ENCODE assay signal across 16 cellular contexts in the genomic region with DNA sequence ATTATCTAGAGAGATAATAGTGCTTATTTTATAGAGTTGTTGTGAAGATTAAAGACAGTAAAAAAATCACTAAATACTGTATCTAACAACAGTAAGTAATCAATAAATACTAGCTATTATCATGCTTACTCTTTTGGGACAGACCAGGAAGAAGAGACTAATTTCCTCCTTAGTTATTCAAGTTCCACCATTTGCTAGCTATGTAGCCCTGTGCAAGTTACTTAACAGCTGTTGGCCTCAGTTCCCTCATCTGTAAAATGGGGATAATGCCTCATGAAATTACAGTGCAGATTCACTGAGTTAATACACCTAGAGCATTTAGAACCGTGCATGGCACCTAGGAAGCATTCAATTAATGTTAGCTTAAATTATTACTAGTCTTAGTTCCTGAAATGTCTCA. TPM values are rescaled to one million over a fixed set of nuclear protein-coding genes. Genes with fewer than 3 reads are reported as not detected.
DNase-seq lines count a peak whose midpoint lies in the region; ATAC-seq and TF ChIP-seq lines count a peak whose summit lies in the region.
"Had no signal": no experiment of that assay in that cellular context is flagged by ENCODE, and none has a peak within 500 bp of the region (broad histone marks: within the 10 kb centered on the region; RNA-seq: fewer than 3 reads in every experiment).

No MANE protein-coding gene starts in this region.

- H3K9me3 ChIP-seq in Loucy (ENCODE audit: insufficient read depth, low read depth, low read length), result no peaks in the 10 kb centered on the region
- H3K9me3 ChIP-seq in mammary epithelial cell (replicated peaks; ENCODE audit: insufficient read depth, low read length), result no peaks in the 10 kb centered on the region
- H3K9me3 ChIP-seq in psoas muscle, result no peaks in the 10 kb centered on the region
- H3K9me3 ChIP-seq in left lung, result no peaks in the 10 kb centered on the region
- H3K9me3 ChIP-seq: Caco-2 had no signal

- H3K36me3 Mint-ChIP-seq in activated T-cell treated with anti-CD3 and anti-CD28 coated beads, Interleukin-2, amount 50 U/mL, for 72 hours (ENCODE audit: insufficient read depth in 2 of 2), result peaks cover 0 to 6% of the 10 kb centered on the region in 2 donors

- H3K27me3 Mint-ChIP-seq in activated T-cell treated with anti-CD3 and anti-CD28 coated beads, Interleukin-2, amount 50 U/mL, for 72 hours (ENCODE audit: low read depth), result no peaks in the 10 kb centered on the region
- H3K27me3 Mint-ChIP-seq: progenitor cell of endocrine pancreas had no signal

- TF ChIP-seq CTCF in Loucy (conservative IDR thresholded peaks at IDR 0.05; ENCODE audit: low read length) (no peak), mammary epithelial cell (conservative IDR thresholded peaks at IDR 0.05 in 1 of 2, IDR thresholded peaks at IDR 0.05 in 1 of 2; ENCODE audit: extremely low read depth in 1 of 2, insufficient read depth in 1 of 2, low read depth in 1 of 2, low read length in 2 of 2) (no peak), psoas muscle (IDR thresholded peaks at IDR 0.05) (no peak), left lung (IDR thresholded peaks at IDR 0.05) (no peak)

- no peaks in the 10 kb centered on the region for H3K9me2 ChIP-seq in Loucy (replicated peaks; ENCODE audit: low read depth, low read length)

- H3K4me3 Mint-ChIP-seq in activated T-cell treated with anti-CD3 and anti-CD28 coated beads, Interleukin-2, amount 50 U/mL, for 72 hours, result peak overlapping the region in 1 of 2 donors; percentile 62
- H3K4me3 Mint-ChIP-seq: endodermal cell had no signal

- H3K4me2 ChIP-seq in Loucy (ENCODE audit: low read depth, low read length, poor library complexity, severe bottlenecking) (peak overlapping the region; percentile 79), mammary epithelial cell (ENCODE audit: insufficient read depth, low read depth, low read length) (no peak overlapping the region)

- CTCF ChIA-PET in mammary epithelial cell (lab: Charles Lee; ENCODE audit: low non-redundant PET), result no interaction called here

- intact Hi-C loops in mammary epithelial cell (cut with micrococcal nuclease), result no loop called here
- intact Hi-C loops in psoas muscle (cut with DNase I), result no loop called here
- intact Hi-C loops in left lung (cut with DNase I), result no loop called here

- peaks cover 22% of the 10 kb centered on the region; the same call in 1 of the 2 replicates for H3K36me3 ChIP-seq in Loucy (ENCODE audit: insufficient read depth, low read length)
- peaks cover 6% of the 10 kb centered on the region for H3K36me3 ChIP-seq in mammary epithelial cell (ENCODE audit: insufficient read depth, low read length)
- peaks cover 3 to 41% of the 10 kb centered on the region in 2 donors for H3K36me3 ChIP-seq in psoas muscle (ENCODE audit: insufficient read depth in 1 of 2, low read depth in 1 of 2)
- H3K36me3 ChIP-seq in left lung, result peaks cover 0 to 42% of the 10 kb centered on the region in 2 donors

- H3K4me1 ChIP-seq in Loucy (ENCODE audit: insufficient read depth, low read length, poor library complexity, severe bottlenecking) (peaks cover 49% of the 10 kb centered on the region), mammary epithelial cell (ENCODE audit: insufficient read depth, low read length) (peaks cover 28% of the 10 kb centered on the region), psoas muscle (peaks cover 39% of the 10 kb centered on the region), left lung (peaks cover 14 to 41% of the 10 kb centered on the region in 2 donors)

- DNase-seq in activated T-cell treated with anti-CD3 and anti-CD28 coated beads, Interleukin-2, amount 50 U/mL, for 72 hours, result no peak
- DNase-seq in activated T-cell treated with anti-CD3 and anti-CD28 coated beads, Interleukin-2, amount 50 U/mL, for 48 hours, result no peak
- no peak for DNase-seq in mammary epithelial cell
- no peak for DNase-seq in psoas muscle
- no peak for DNase-seq in left lung
- no peak for DNase-seq in kidney tubule cell (ENCODE audit: low spot score)
- DNase-seq: activated CD4-positive, alpha-beta T cell treated with anti-CD3 and anti-CD28 coated beads for 48 hours; activated CD8-positive, alpha-beta memory T cell treated with anti-CD3 and anti-CD28 coated beads, Interleukin-2, amount 50 U/mL, for 48 hours; endodermal cell; KBM-7; NCI-H1092 treated with DMSO at 0.1 percent for 48 hours had no signal

- in situ Hi-C loops in mammary epithelial cell (cut with MboI; ENCODE audit: low sequenced_read_pairs in 2 of 2), result no loop called here

- ATAC-seq in activated T-cell treated with anti-CD3 and anti-CD28 coated beads, Interleukin-2, amount 50 U/mL, for 72 hours (replicated peaks in 1 of 2), result no peak
- ATAC-seq in psoas muscle (no peak), left lung (no peak), HG03139 (IDR thresholded peaks at IDR 0.05; ENCODE audit: unreplicated experiment) (no peak)

- H3K27ac ChIP-seq in mammary epithelial cell (ENCODE audit: insufficient read depth, low read depth, low read length) (peak overlapping the region; percentile 10), psoas muscle (peak overlapping the region; percentile 93), left lung (peak overlapping the region in 1 of 2 donors; percentile 9)

- no peak overlapping the region for H2AFZ ChIP-seq in Loucy (ENCODE audit: low read length)
- H2AFZ ChIP-seq in mammary epithelial cell (ENCODE audit: low read depth, low read length), result no peak overlapping the region

- H3K4me1 Mint-ChIP-seq in activated T-cell treated with anti-CD3 and anti-CD28 coated beads, Interleukin-2, amount 50 U/mL, for 72 hours (ENCODE audit: low read depth), result peaks cover 44% of the 10 kb centered on the region

- peak overlapping the region; percentile 79 for H3K27ac Mint-ChIP-seq in activated T-cell treated with anti-CD3 and anti-CD28 coated beads, Interleukin-2, amount 50 U/mL, for 72 hours
- H3K27ac Mint-ChIP-seq: progenitor cell of endocrine pancreas had no signal

- dilution Hi-C loops in mammary epithelial cell (cut with HindIII; ENCODE audit: low sequenced_read_pairs), result no loop called here

- no peaks in the 10 kb centered on the region for H3K27me3 ChIP-seq in Loucy (ENCODE audit: insufficient read depth, low read length, poor library complexity, severe bottlenecking)
- no peaks in the 10 kb centered on the region for H3K27me3 ChIP-seq in mammary epithelial cell (ENCODE audit: insufficient read depth, low read length)
- no peaks in the 10 kb centered on the region for H3K27me3 ChIP-seq in psoas muscle (ENCODE audit: insufficient read depth in 3 of 3, low read length in 2 of 3)
- H3K27me3 ChIP-seq in left lung, result no peaks in the 10 kb centered on the region

- WGBS in mammary epithelial cell (ENCODE audit: low coverage, missing lambda C conversion rate), result no CpG with 5 or more reads among the region's 1 CpG
- 85 to 89% (median 87%) methylated on average over 1 of the region's 1 CpG for WGBS in psoas muscle, 3 donors

- peak overlapping the region; percentile 92 for H3K9ac ChIP-seq in Loucy (ENCODE audit: low read depth, low read length, poor library complexity, severe bottlenecking)
- no peak overlapping the region for H3K9ac ChIP-seq in mammary epithelial cell (ENCODE audit: insufficient read depth, low read length)

- H3K79me2 ChIP-seq in Loucy (ENCODE audit: insufficient read depth, low read length), result peaks cover 75% of the 10 kb centered on the region
- H3K79me2 ChIP-seq in mammary epithelial cell (ENCODE audit: insufficient read depth, low read length), result peaks cover 95% of the 10 kb centered on the region

- no peaks in the 10 kb centered on the region for H3F3A ChIP-seq in Loucy (ENCODE audit: low read depth)

- H4K20me1 ChIP-seq in Loucy (ENCODE audit: insufficient read depth, low read length, poor library complexity, severe bottlenecking) (peaks cover 28% of the 10 kb centered on the region), mammary epithelial cell (ENCODE audit: insufficient read depth, low read length) (no peaks in the 10 kb centered on the region)

- H3K4me3 ChIP-seq in Loucy (ENCODE audit: low read length, poor library complexity, severe bottlenecking), result peak overlapping the region; percentile 86
- no peak overlapping the region for H3K4me3 ChIP-seq in mammary epithelial cell (replicated peaks in 1 of 3; ENCODE audit: insufficient read depth in 1 of 3, low read depth in 2 of 3, low read length in 3 of 3)
- no peak overlapping the region for H3K4me3 ChIP-seq in psoas muscle
- H3K4me3 ChIP-seq in left lung, result no peak overlapping the region

- H3K9me3 Mint-ChIP-seq in activated T-cell treated with anti-CD3 and anti-CD28 coated beads, Interleukin-2, amount 50 U/mL, for 72 hours, result no peaks in the 10 kb centered on the region
- H3K9me3 Mint-ChIP-seq: endodermal cell had no signal

- no TSS peak for BruUV-seq in mammary epithelial cell (replicated peaks; lab: Mats Ljungman, UMichigan)

RNA-seq across cellular contexts. Expression of gene RBM18, which starts 2.6 kb away (rescaled TPM):
- total RNA-seq in activated T-cell treated with anti-CD3 and anti-CD28 coated beads, Interleukin-2, amount 50 U/mL, for 72 hours, result 10 to 100 TPM; 30.0 to 35.8 TPM
- total RNA-seq in mammary epithelial cell, result 10 to 100 TPM; 14.3 to 39.7 TPM
- polyA plus RNA-seq in mammary epithelial cell, result 22.6 TPM
- polyA minus RNA-seq in mammary epithelial cell, result 22.0 TPM
- 10 to 100 TPM; 33.7 to 41.7 (median 37.7) TPM for total RNA-seq in psoas muscle
- polyA plus RNA-seq in psoas muscle, result 10 to 100 TPM; 16.8 to 27.1 (median 22.3) TPM
- 10 to 100 TPM; 17.8 to 21.6 TPM for total RNA-seq in left lung

RNA-seq across cellular contexts. Expression of gene MRRF, which starts 2.6 kb away (rescaled TPM):
- total RNA-seq in activated T-cell treated with anti-CD3 and anti-CD28 coated beads, Interleukin-2, amount 50 U/mL, for 72 hours, result 10 to 100 TPM; 42.6 to 47.7 TPM
- total RNA-seq in mammary epithelial cell (10 to 100 TPM; 43.0 to 52.0 TPM), psoas muscle (10 to 100 TPM; 23.5 to 50.9 (median 39.0) TPM), left lung (10 to 100 TPM; 21.3 to 35.7 TPM)
- polyA plus RNA-seq in mammary epithelial cell (65.8 TPM), psoas muscle (10 to 100 TPM; 42.6 to 61.4 (median 42.8) TPM)
- 33.9 TPM for polyA minus RNA-seq in mammary epithelial cell

RNA-seq across cellular contexts. Expression of gene LHX6, which starts 33.3 kb away (rescaled TPM):
- total RNA-seq in activated T-cell treated with anti-CD3 and anti-CD28 coated beads, Interleukin-2, amount 50 U/mL, for 72 hours, result under 1 TPM in 1 of 2 donors, not detected in 1; 0.29 TPM
- total RNA-seq in mammary epithelial cell, result 10 to 100 TPM in 1 of 2 donors, 1 to 10 TPM in 1; 4.5 to 22.3 TPM
- polyA plus RNA-seq in mammary epithelial cell, result 3.0 TPM
- 0.83 TPM for polyA minus RNA-seq in mammary epithelial cell
- total RNA-seq in psoas muscle, result 1 to 10 TPM; 1.3 to 6.0 (median 3.0) TPM
- 1 to 10 TPM in 2 of 3 donors, under 1 TPM in 1; 1.00 to 2.4 (median 1.6) TPM for polyA plus RNA-seq in psoas muscle
- total RNA-seq in left lung, result 1 to 10 TPM; 4.8 to 9.1 TPM
- total RNA-seq: T-helper 2 cell treated with Interferon-gamma antibody and Interleukin-4, amounts not matched to agents 100 ng/mL and 5 ng/mL, for 36 hours had no signal
